8 cellular contexts compared by ENCODE assay signal in the genomic region with DNA sequence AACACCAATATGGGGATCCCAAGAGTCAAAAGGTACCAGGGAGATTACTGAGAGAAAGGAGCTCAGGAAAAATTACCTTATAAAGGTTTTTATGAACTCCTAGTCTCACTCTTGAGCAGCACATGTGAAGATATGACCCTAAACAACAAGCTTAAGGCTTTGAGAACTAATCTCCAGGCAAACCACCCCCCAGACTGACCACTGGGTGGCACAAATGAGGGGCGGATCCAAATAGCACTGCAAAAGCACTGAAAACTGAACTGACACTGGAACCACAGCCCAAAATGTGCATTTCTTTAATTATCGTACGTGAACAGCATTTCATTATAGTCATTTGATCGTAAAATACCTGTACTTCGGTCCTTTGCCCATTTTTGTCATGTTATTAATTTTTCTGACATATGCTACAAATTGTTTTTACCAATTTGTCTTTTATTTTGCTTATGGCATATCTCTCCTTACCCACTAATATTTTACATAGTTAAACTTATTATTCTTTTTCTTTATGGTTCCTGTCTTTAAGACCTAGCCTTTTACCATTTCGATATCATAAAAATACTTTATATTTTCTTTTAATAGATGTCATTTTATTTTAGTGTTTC. TPM values are rescaled to one million over a fixed set of nuclear protein-coding genes. Genes with fewer than 3 reads are reported as not detected.
DNase-seq lines count a peak whose midpoint lies in the region; ATAC-seq, FAIRE-seq and TF ChIP-seq lines count a peak whose summit lies in the region.

No MANE protein-coding gene starts in this region.

- no peak overlapping the region for H2BK20ac ChIP-seq in H1 (ENCODE audit: low read length)

- no peaks in the 10 kb centered on the region for H3K9me3 ChIP-seq in RWPE2 (ENCODE audit: severe bottlenecking)
- no peaks in the 10 kb centered on the region for H3K9me3 ChIP-seq in H1 (ENCODE audit: insufficient read depth in 2 of 2, low read depth in 1 of 2, low read length in 1 of 2)

- H3K4me3 Mint-ChIP-seq in natural killer cell: peak overlapping the region; percentile 1

- peak; percentile 52 for FAIRE-seq in H54 (lab: Jason Lieb, UNC)
- peak; percentile 78 for FAIRE-seq in H1 (lab: Jason Lieb, UNC)

- H3K4me3 ChIP-seq in RWPE2 (ENCODE audit: severe bottlenecking): no peak overlapping the region
- H3K4me3 ChIP-seq in H1 (ENCODE audit: extremely low read depth in 1 of 4, insufficient read depth in 2 of 4, low read depth in 3 of 4, low read length in 4 of 4): no peak overlapping the region

- peak overlapping the region; percentile 79 to 86 for H3K27ac Mint-ChIP-seq in natural killer cell

- no peaks in the 10 kb centered on the region for H3K27me3 Mint-ChIP-seq in natural killer cell (ENCODE audit: low read depth in 2 of 2)

- no peaks in the 10 kb centered on the region for H3K27me3 ChIP-seq in RWPE2 (ENCODE audit: insufficient read depth, poor library complexity, severe bottlenecking)
- no peaks in the 10 kb centered on the region for H3K27me3 ChIP-seq in H1 (replicated peaks in 1 of 4; ENCODE audit: control insufficient read depth in 3 of 4, extremely low read depth in 1 of 4, insufficient read depth in 3 of 4, low read length in 3 of 4)

- H3K79me2 ChIP-seq in H1 (ENCODE audit: control insufficient read depth in 1 of 2, insufficient read depth in 2 of 2, low read length in 2 of 2): no peaks in the 10 kb centered on the region

- H3K27ac ChIP-seq in RWPE2 (ENCODE audit: poor library complexity, severe bottlenecking): no peak overlapping the region
- H3K27ac ChIP-seq in H1 (ENCODE audit: low read depth, low read length): no peak overlapping the region

- no peak overlapping the region for H2BK120ac ChIP-seq in H1 (replicated peaks; ENCODE audit: low read depth, low read length)

- no peak overlapping the region for H3K14ac ChIP-seq in H1 (ENCODE audit: insufficient read length)

- no peak overlapping the region for H2BK15ac ChIP-seq in H1 (ENCODE audit: low read length)

- ATAC-seq in RWPE2 (ENCODE audit: low read depth) (peak; percentile 52; the same call in 1 of the 3 replicates), natural killer cell (peak; percentile 83 to 97 (median 97)), GM21515 (IDR thresholded peaks at IDR 0.05; ENCODE audit: unreplicated experiment) (no peak)

- peak; percentile 64 for TF ChIP-seq CTCF in RWPE2 (IDR thresholded peaks at IDR 0.05; ENCODE audit: poor library complexity, severe bottlenecking)
- peak; percentile 61 to 79 (median 70) for TF ChIP-seq CTCF in H1 (IDR thresholded peaks at IDR 0.05; ENCODE audit: control extremely low read depth in 1 of 3, insufficient read depth in 1 of 3, low read depth in 1 of 3, low read length in 3 of 3)
- peak; percentile 77 for TF ChIP-seq CTCF in natural killer cell (IDR thresholded peaks at IDR 0.05)

- no peak overlapping the region for H4K8ac ChIP-seq in H1 (ENCODE audit: extremely low read depth, insufficient read depth, low read length)

- no peak overlapping the region for H2BK5ac ChIP-seq in H1 (ENCODE audit: low read depth, low read length)

- H3K36me3 ChIP-seq in RWPE2 (ENCODE audit: low read depth) (peaks cover 43% of the 10 kb centered on the region), H1 (ENCODE audit: control insufficient read depth in 2 of 4, insufficient read depth in 4 of 4, low read length in 3 of 4) (peaks cover 0 to 8% (median 0%) of the 10 kb centered on the region in 4 experiments; a peak in 1 of 8 replicates)

- CTCF ChIA-PET in H1 (lab: Charles Lee; ENCODE audit: partially characterized antibody): interaction anchor here (0.6 to 3.8 kb wide), 31 partner anchors 9 to 413 kb away, joined by 3 to 38 read pairs (median 4); no protein-coding TSS in a partner anchor

- H2BK12ac ChIP-seq in H1 (ENCODE audit: low read depth, low read length): no peak overlapping the region

- no peaks in the 10 kb centered on the region for H3K79me1 ChIP-seq in H1 (ENCODE audit: low read depth, low read length)

- DNase-seq in COLO668 (lab: John Stamatoyannopoulos, UW; ENCODE audit: unreplicated experiment) (peak; percentile 3), H54 (ENCODE audit: insufficient read length, low spot score) (peak; percentile 5), RWPE2 (ENCODE audit: low spot score) (no peak), H1 (ENCODE audit: low read depth in 1 of 2, low spot score in 2 of 2) (peak in 1 of 2 experiments; percentile 54), natural killer cell (peak; percentile 51), NCI-H1048 (lab: John Stamatoyannopoulos, UW) (no peak)
- DNase-seq in activated CD4-positive, CD25-positive, alpha-beta regulatory T cell (lab: John Stamatoyannopoulos, UW): no peak

- no peak overlapping the region for H2AFZ ChIP-seq in H1 (ENCODE audit: low read length)

- H4K5ac ChIP-seq in H1 (ENCODE audit: insufficient read length, low read depth, low read length): no peak overlapping the region

- no peaks in the 10 kb centered on the region for H3K9me3 Mint-ChIP-seq in natural killer cell

- TF ChIP-seq RAD21 in H1 (IDR thresholded peaks at IDR 0.05 in 1 of 2, conservative IDR thresholded peaks at IDR 0.05 in 1 of 2; ENCODE audit: low read depth in 2 of 2, low read length in 2 of 2): peak; percentile 62 to 68

- intact Hi-C loops in natural killer cell (cut with micrococcal nuclease): loop anchor here (1.0 kb wide), 1 partner anchor 99 kb away; no protein-coding TSS in a partner anchor

- no peak for TF ChIP-seq POLR2A in H54 (IDR thresholded peaks at IDR 0.05; ENCODE audit: low read depth, low read length)
- no peak for TF ChIP-seq POLR2A in H1 (IDR thresholded peaks at IDR 0.05; ENCODE audit: control extremely low read depth in 1 of 2, low read depth in 2 of 2, low read length in 2 of 2)

- no peak overlapping the region for H3K4me2 ChIP-seq in H1 (ENCODE audit: insufficient read depth in 1 of 2, low read depth in 2 of 2, low read length in 2 of 2)

- no peak overlapping the region for H2AK5ac ChIP-seq in H1 (ENCODE audit: low read depth, low read length)

- no peaks in the 10 kb centered on the region for H4K20me1 ChIP-seq in H1 (replicated peaks in 1 of 2; ENCODE audit: control insufficient read depth in 1 of 2, insufficient read depth in 2 of 2, low read length in 2 of 2)

- peaks cover 13% of the 10 kb centered on the region for H3K36me3 Mint-ChIP-seq in natural killer cell

- H3K23ac ChIP-seq in H1 (ENCODE audit: insufficient read length): no peak overlapping the region

- H3K9ac ChIP-seq in H1 (replicated peaks in 1 of 4; ENCODE audit: extremely low read depth in 1 of 4, low read depth in 3 of 4, low read length in 3 of 4): no peak overlapping the region

- H3K4me1 Mint-ChIP-seq in natural killer cell: peaks cover 15 to 18% of the 10 kb centered on the region in 2 donors

- H3K4me1 ChIP-seq in RWPE2 (ENCODE audit: insufficient read depth, poor library complexity, severe bottlenecking): no peaks in the 10 kb centered on the region
- no peaks in the 10 kb centered on the region for H3K4me1 ChIP-seq in H1 (replicated peaks in 1 of 4; ENCODE audit: control insufficient read depth in 3 of 4, insufficient read depth in 4 of 4, low read length in 3 of 4)

- POLR2A ChIA-PET in H1 (lab: Charles Lee; ENCODE audit: partially characterized antibody): no interaction called here

- H4K91ac ChIP-seq in H1 (replicated peaks; ENCODE audit: insufficient read length, low read length): no peak overlapping the region

- no peak overlapping the region for H3K56ac ChIP-seq in H1 (replicated peaks; ENCODE audit: insufficient read length, low read depth, low read length)

- H3K18ac ChIP-seq in H1 (ENCODE audit: extremely low read depth, low read length): no peak overlapping the region

- no peak overlapping the region for H3K4ac ChIP-seq in H1 (replicated peaks; ENCODE audit: insufficient read length, low read depth, low read length)

- 86% methylated on average over 6 of the region's 6 CpGs; no CpG with 5 or more reads in 1 of the 2 experiments for WGBS in H1 (ENCODE audit: extremely low coverage in 1 of 2, insufficient coverage in 1 of 2, insufficient read length in 1 of 2, insufficient replicate concordance in 2 of 2, low coverage in 1 of 2, low lambda C conversion rate in 2 of 2, missing lambda C conversion rate in 1 of 2), 2 experiments

- TF ChIP-seq EP300 in H1 (IDR thresholded peaks at IDR 0.05; ENCODE audit: borderline replicate concordance in 1 of 2, low read depth in 2 of 2, low read length in 2 of 2): no peak

- H3K23me2 ChIP-seq in H1 (ENCODE audit: low read depth, low read length): no peaks in the 10 kb centered on the region

TF ChIP-seq in H1, 55 proteins besides CTCF, POLR2A, EP300 and RAD21 (continues in another document):
- TF ChIP-seq CEBPB (IDR thresholded peaks at IDR 0.05; ENCODE audit: low read depth, low read length): no peak
- TF ChIP-seq, protein P1, sequence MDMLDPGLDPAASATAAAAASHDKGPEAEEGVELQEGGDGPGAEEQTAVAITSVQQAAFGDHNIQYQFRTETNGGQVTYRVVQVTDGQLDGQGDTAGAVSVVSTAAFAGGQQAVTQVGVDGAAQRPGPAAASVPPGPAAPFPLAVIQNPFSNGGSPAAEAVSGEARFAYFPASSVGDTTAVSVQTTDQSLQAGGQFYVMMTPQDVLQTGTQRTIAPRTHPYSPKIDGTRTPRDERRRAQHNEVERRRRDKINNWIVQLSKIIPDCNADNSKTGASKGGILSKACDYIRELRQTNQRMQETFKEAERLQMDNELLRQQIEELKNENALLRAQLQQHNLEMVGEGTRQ (IDR thresholded peaks at IDR 0.05; ENCODE audit: low read length): no peak
- no peak for TF ChIP-seq PHF8 (conservative IDR thresholded peaks at IDR 0.05; ENCODE audit: low read depth, low read length)

RNA-seq across cellular contexts. Expression of a gene that starts 31.5 kb away (rescaled TPM):
- total RNA-seq in H1 (2021; fragmentation: NEBNext Ultra II Directional; extraction: Animal tissue kit (Norgen Biotek cat#: 25700)): 98.6 and 119 TPM in 2 replicates
- polyA plus RNA-seq in H1 (2011; rRNA removed): 36.7 and 41.1 TPM in 2 replicates
- 72.5 TPM for polyA plus RNA-seq in H1 (2011; cell fraction: cytosol; rRNA removed)
- 24.2 TPM for polyA plus RNA-seq in H1 (2011; cell fraction: nucleus; rRNA removed)
- polyA plus RNA-seq in H1 (2012, experiment 1 of 2): 46.9 to 94.4 TPM (median 53.9 TPM) in 4 replicates
- polyA plus RNA-seq in H1 (2012, experiment 2 of 2): 26.6 TPM
- polyA plus RNA-seq in H1 (2013, experiment 1 of 2): 229 TPM
- 222 TPM for polyA plus RNA-seq in H1 (2013, experiment 2 of 2)
- polyA minus RNA-seq in H1 (2011; rRNA and poly(A)+ RNA removed): 50.2 and 61.8 TPM in 2 replicates
- 23.0 TPM for polyA minus RNA-seq in H1 (2011; cell fraction: cytosol; rRNA and poly(A)+ RNA removed)
- 56.3 TPM for polyA minus RNA-seq in H1 (2011; cell fraction: nucleus; rRNA and poly(A)+ RNA removed)
- 100 to 1,000 TPM; 134 to 154 (median 142) TPM for total RNA-seq in natural killer cell

RNA-seq across cellular contexts. Expression of a gene that starts 44.5 kb away (rescaled TPM):
- total RNA-seq in H1 (2021; fragmentation: NEBNext Ultra II Directional; extraction: Animal tissue kit (Norgen Biotek cat#: 25700)): 12.2 and 12.4 TPM in 2 replicates
- polyA plus RNA-seq in H1 (2011; rRNA removed): 2.3 and 2.5 TPM in 2 replicates
- 4.2 TPM for polyA plus RNA-seq in H1 (2011; cell fraction: cytosol; rRNA removed)
- 4.5 TPM for polyA plus RNA-seq in H1 (2011; cell fraction: nucleus; rRNA removed)
- polyA plus RNA-seq in H1 (2012, experiment 1 of 2): 3.7 to 7.0 TPM (median 4.9 TPM) in 4 replicates
- 1.5 TPM for polyA plus RNA-seq in H1 (2012, experiment 2 of 2)
- polyA plus RNA-seq in H1 (2013, experiment 1 of 2): 5.8 TPM
- 4.9 TPM for polyA plus RNA-seq in H1 (2013, experiment 2 of 2)
- polyA minus RNA-seq in H1 (2011; rRNA and poly(A)+ RNA removed): 4.2 and 4.9 TPM in 2 replicates
- polyA minus RNA-seq in H1 (2011; cell fraction: cytosol; rRNA and poly(A)+ RNA removed): 6.0 TPM
- polyA minus RNA-seq in H1 (2011; cell fraction: nucleus; rRNA and poly(A)+ RNA removed): 9.5 TPM
- 100 to 1,000 TPM; 125 to 161 (median 145) TPM for total RNA-seq in natural killer cell

Comparison
In these comparisons a context has a peak if more than half of its experiments do, and no peak if none do; other contexts are left out.
1. DNase-seq: peak in COLO668 (single experiment), H54 (single experiment) and natural killer cell (single experiment); none in RWPE2 (single experiment), NCI-H1048 (single experiment) and activated CD4-positive, CD25-positive, alpha-beta regulatory T cell (0 of 4).
2. Peak in every context shown above with its lines, with median percentiles within 50 percentile points of each other: CTCF ChIP-seq.